Comparison of ENCODE assay signal across 20 cellular contexts in the genomic region with DNA sequence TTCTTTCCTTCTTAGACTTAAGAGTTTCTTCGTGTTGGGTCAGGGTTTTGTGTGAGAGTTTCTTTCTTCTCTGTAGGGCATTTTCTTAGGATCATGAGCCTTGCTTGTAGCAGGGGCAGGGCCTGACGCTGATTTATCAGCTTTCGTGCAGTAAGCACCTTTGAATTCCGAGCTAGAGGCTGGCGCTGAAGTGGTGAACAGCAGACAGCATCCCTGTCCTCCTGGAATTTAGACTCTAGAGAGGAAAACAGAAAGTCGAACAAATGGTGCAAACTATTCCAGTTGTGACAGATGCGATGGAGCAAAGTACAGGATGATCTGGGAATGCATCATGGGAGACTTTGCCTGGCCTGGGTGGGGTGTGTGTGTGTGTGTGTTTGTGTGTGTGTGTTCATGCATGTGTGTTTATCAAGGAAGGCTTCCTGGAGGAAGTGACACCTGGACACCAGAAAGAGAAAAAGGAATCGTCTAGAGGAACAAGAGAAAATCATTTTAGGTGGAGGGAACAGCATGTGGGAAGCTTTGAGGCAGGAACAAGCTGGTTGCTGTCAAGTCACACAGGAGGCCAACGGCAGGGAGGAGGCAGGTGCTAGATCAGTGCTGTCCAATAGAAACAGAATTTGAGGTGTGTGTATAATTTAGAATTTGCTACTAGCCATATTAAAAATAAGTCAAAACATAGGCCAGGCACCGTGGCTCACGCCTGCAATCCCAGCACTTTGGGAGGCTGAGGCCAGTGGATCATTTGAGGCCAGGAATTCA.
A peak's percentile ranks its signal among the peaks of the same experiment; 100 is the strongest.
DNase-seq lines count a peak whose midpoint lies in the region; ATAC-seq and TF ChIP-seq lines count a peak whose summit lies in the region.
"Had no signal": no experiment of that assay in that cellular context is flagged by ENCODE, and none has a peak within 500 bp of the region (broad histone marks: within the 10 kb centered on the region; RNA-seq: fewer than 3 reads in every experiment).

No MANE protein-coding gene starts in this region.

- H2AFZ ChIP-seq in OCI-LY7 (ENCODE audit: low read length) = no peak overlapping the region

- 79 to 87% methylated on average over 7 to 11 of the region's 11 CpGs for WGBS in transverse colon (ENCODE audit: low coverage in 1 of 2), 2 donors

- H3K79me2 ChIP-seq in OCI-LY7 (ENCODE audit: insufficient read depth, low read depth, low read length) = no peaks in the 10 kb centered on the region

- CTCF ChIA-PET in OCI-LY7 (lab: Charles Lee; ENCODE audit: unreplicated experiment) = no interaction called here

- intact Hi-C loops in transverse colon (cut with DNase I; ENCODE audit: low total_unique reads) (no loop called here), OCI-LY7 (cut with micrococcal nuclease; ENCODE audit: unreplicated experiment) (no loop called here)

- H3K36me3 Mint-ChIP-seq in activated naive CD8-positive, alpha-beta T cell treated with anti-CD3 and anti-CD28 coated beads, Interleukin-2, amount 10 ng/mL, durations not matched to agents 7 days and 5 days = peaks cover 22% of the 10 kb centered on the region
- peaks cover 13% of the 10 kb centered on the region for H3K36me3 Mint-ChIP-seq in activated naive CD8-positive, alpha-beta T cell treated with anti-CD3 and anti-CD28 coated beads, Interleukin-2, amount 50 U/mL, for 24 hours (ENCODE audit: low read depth)
- H3K36me3 Mint-ChIP-seq in chondrocyte (ENCODE audit: low read depth) (peaks cover 5% of the 10 kb centered on the region), naive B cell (peaks cover 12 to 15% of the 10 kb centered on the region in 2 donors)

- H3K27ac Mint-ChIP-seq in activated naive CD8-positive, alpha-beta T cell treated with anti-CD3 and anti-CD28 coated beads, Interleukin-2, amount 10 ng/mL, durations not matched to agents 7 days and 5 days = peak overlapping the region; percentile 54
- no peak overlapping the region for H3K27ac Mint-ChIP-seq in activated naive CD8-positive, alpha-beta T cell treated with anti-CD3 and anti-CD28 coated beads, Interleukin-2, amount 50 U/mL, for 24 hours
- peak overlapping the region; percentile 94 for H3K27ac Mint-ChIP-seq in chondrocyte (ENCODE audit: unreplicated experiment)
- H3K27ac Mint-ChIP-seq in naive B cell = peak overlapping the region; percentile 60 to 93 (median 78)

- H3K9me3 ChIP-seq in transverse colon (no peaks in the 10 kb centered on the region), OCI-LY7 (ENCODE audit: low read length) (no peaks in the 10 kb centered on the region)

- H3K4me3 Mint-ChIP-seq in activated naive CD8-positive, alpha-beta T cell treated with anti-CD3 and anti-CD28 coated beads, Interleukin-2, amount 10 ng/mL, durations not matched to agents 7 days and 5 days = no peak overlapping the region
- H3K4me3 Mint-ChIP-seq in activated naive CD8-positive, alpha-beta T cell treated with anti-CD3 and anti-CD28 coated beads, Interleukin-2, amount 50 U/mL, for 24 hours = no peak overlapping the region
- H3K4me3 Mint-ChIP-seq in chondrocyte (ENCODE audit: unreplicated experiment) = no peak overlapping the region
- peak overlapping the region in 5 of 8 donors; percentile 4 to 54 (median 10) for H3K4me3 Mint-ChIP-seq in naive B cell

- no peak for TF ChIP-seq POLR2A in transverse colon (IDR thresholded peaks at IDR 0.05)

- peaks cover 5% of the 10 kb centered on the region for H3K4me1 Mint-ChIP-seq in activated naive CD8-positive, alpha-beta T cell treated with anti-CD3 and anti-CD28 coated beads, Interleukin-2, amount 10 ng/mL, durations not matched to agents 7 days and 5 days
- H3K4me1 Mint-ChIP-seq in activated naive CD8-positive, alpha-beta T cell treated with anti-CD3 and anti-CD28 coated beads, Interleukin-2, amount 50 U/mL, for 24 hours = peaks cover 3% of the 10 kb centered on the region
- H3K4me1 Mint-ChIP-seq in chondrocyte (ENCODE audit: low read depth) = peaks cover 16% of the 10 kb centered on the region
- H3K4me1 Mint-ChIP-seq in naive B cell = peaks cover 24 to 34% (median 24%) of the 10 kb centered on the region in 3 donors

- H3K4me1 ChIP-seq in transverse colon (peaks cover 0 to 6% (median 2%) of the 10 kb centered on the region in 4 donors), OCI-LY7 (ENCODE audit: insufficient read depth, low read length, poor library complexity, severe bottlenecking) (no peaks in the 10 kb centered on the region)

- H3K27me3 ChIP-seq in transverse colon = no peaks in the 10 kb centered on the region
- H3K27me3 ChIP-seq: cardiac muscle cell had no signal

- H4K20me1 ChIP-seq in OCI-LY7 (ENCODE audit: insufficient read depth, low read length) = no peaks in the 10 kb centered on the region

- no peaks in the 10 kb centered on the region for H3K9me3 Mint-ChIP-seq in activated naive CD8-positive, alpha-beta T cell treated with anti-CD3 and anti-CD28 coated beads, Interleukin-2, amount 10 ng/mL, durations not matched to agents 7 days and 5 days
- no peaks in the 10 kb centered on the region for H3K9me3 Mint-ChIP-seq in activated naive CD8-positive, alpha-beta T cell treated with anti-CD3 and anti-CD28 coated beads, Interleukin-2, amount 50 U/mL, for 24 hours
- H3K9me3 Mint-ChIP-seq in chondrocyte (ENCODE audit: low read depth) (no peaks in the 10 kb centered on the region), naive B cell (peaks cover 0 to 2% (median 0%) of the 10 kb centered on the region in 7 donors)

- POLR2A ChIA-PET in activated naive CD8-positive, alpha-beta T cell treated with anti-CD3 and anti-CD28 coated beads, Interleukin-2, amount 10 ng/mL, durations not matched to agents 7 days and 5 days (lab: Charles Lee) = interaction anchor here (0.5 to 0.7 kb wide), 2 partner anchors 97 to 135 kb away, joined by 3 read pairs; no protein-coding TSS in a partner anchor
- POLR2A ChIA-PET in OCI-LY7 (lab: Charles Lee) = interaction anchor here (0.7 to 1.2 kb wide), 4 partner anchors 17 to 1511 kb away, joined by 3 to 4 read pairs (median 4); no protein-coding TSS in a partner anchor

- no peaks in the 10 kb centered on the region for H3K9me2 ChIP-seq in OCI-LY7 (ENCODE audit: insufficient read depth, low read length)

- DNase-seq in activated naive CD8-positive, alpha-beta T cell treated with anti-CD3 and anti-CD28 coated beads, Interleukin-2, amount 10 ng/mL, durations not matched to agents 7 days and 5 days = no peak
- no peak for DNase-seq in activated naive CD8-positive, alpha-beta T cell treated with anti-CD3 and anti-CD28 coated beads, Interleukin-2, amount 50 U/mL, for 24 hours
- DNase-seq in chondrocyte (ENCODE audit: low spot score) = no peak
- DNase-seq in naive B cell = no peak
- DNase-seq in transverse colon = peak; percentile 23
- DNase-seq in A172 (ENCODE audit: low spot score) = no peak
- no peak for DNase-seq in NCI-H82 (lab: John Stamatoyannopoulos, UW)
- no peak for DNase-seq in OCI-LY7 (ENCODE audit: low spot score)
- DNase-seq: activated CD4-positive, CD25-positive, alpha-beta regulatory T cell treated with anti-CD3 and anti-CD28 coated beads, Interleukin-2, amount 50 U/mL, for 72 hours; activated CD8-positive, alpha-beta memory T cell treated with anti-CD3 and anti-CD28 coated beads for 24 hours; activated T-cell treated with anti-CD3 and anti-CD28 coated beads, Interleukin-2, amount 50 U/mL, for 48 hours; DMS 273 treated with DMSO at 0.1 percent for 48 hours; erythroblast; kidney; NCI-H1105 treated with DMSO at 0.1 percent for 48 hours; NCI-H524; stimulated activated CD4-positive, alpha-beta T cell treated with anti-CD3 and anti-CD28 coated beads, Interleukin-4, amount 100 ng/mL, for 4 hours; T1000 had no signal

- H3K27ac ChIP-seq in transverse colon (peak overlapping the region in 1 of 4 donors; percentile 38), OCI-LY7 (ENCODE audit: low read depth, low read length, poor library complexity, severe bottlenecking) (no peak overlapping the region)

- no peak overlapping the region for H3K4me2 ChIP-seq in OCI-LY7 (ENCODE audit: low read length)

- BruUV-seq in OCI-LY7 (replicated peaks; lab: Mats Ljungman, UMichigan) = no TSS peak

- no peak for TF ChIP-seq EP300 in transverse colon (IDR thresholded peaks at IDR 0.05; ENCODE audit: low read depth)

- no peaks in the 10 kb centered on the region for H3K27me3 Mint-ChIP-seq in activated naive CD8-positive, alpha-beta T cell treated with anti-CD3 and anti-CD28 coated beads, Interleukin-2, amount 10 ng/mL, durations not matched to agents 7 days and 5 days
- no peaks in the 10 kb centered on the region for H3K27me3 Mint-ChIP-seq in activated naive CD8-positive, alpha-beta T cell treated with anti-CD3 and anti-CD28 coated beads, Interleukin-2, amount 50 U/mL, for 24 hours
- H3K27me3 Mint-ChIP-seq in chondrocyte (ENCODE audit: low read depth) (no peaks in the 10 kb centered on the region), naive B cell (no peaks in the 10 kb centered on the region)

- TF ChIP-seq CTCF in chondrocyte (IDR thresholded peaks at IDR 0.05) (no peak), transverse colon (IDR thresholded peaks at IDR 0.05) (no peak), OCI-LY7 (conservative IDR thresholded peaks at IDR 0.05; ENCODE audit: low read length) (no peak)

- peaks cover 0 to 4% (median 0%) of the 10 kb centered on the region in 4 donors for H3K36me3 ChIP-seq in transverse colon
- peaks cover 17% of the 10 kb centered on the region for H3K36me3 ChIP-seq in OCI-LY7 (ENCODE audit: insufficient read depth, low read length)
- H3K36me3 ChIP-seq: cardiac muscle cell had no signal

- in situ Hi-C loops in transverse colon (cut with MboI; ENCODE audit: low pct_ligation_motif_present in 1 of 4, low pct_unique_long_range_greater_than_20kb in 1 of 4, low sequenced_read_pairs in 3 of 4) = no loop called here

- no peak for ATAC-seq in activated naive CD8-positive, alpha-beta T cell treated with anti-CD3 and anti-CD28 coated beads, Interleukin-2, amount 10 ng/mL, durations not matched to agents 7 days and 5 days (ENCODE audit: low read depth)
- ATAC-seq in activated naive CD8-positive, alpha-beta T cell treated with anti-CD3 and anti-CD28 coated beads, Interleukin-2, amount 50 U/mL, for 24 hours = no peak
- ATAC-seq in naive B cell (ENCODE audit: low read depth in 2 of 2) = no peak
- ATAC-seq: HCT116 had no signal

- H3K4me3 ChIP-seq in transverse colon = no peak overlapping the region
- H3K4me3 ChIP-seq in OCI-LY7 (ENCODE audit: low read depth, low read length, poor library complexity, severe bottlenecking) = no peak overlapping the region
- H3K4me3 ChIP-seq: cardiac muscle cell had no signal

Comparison
In these comparisons a context has a peak if more than half of its experiments do, and no peak if none do; other contexts are left out.
1. H3K4me3 Mint-ChIP-seq: peak in naive B cell (5 of 8); none in activated naive CD8-positive, alpha-beta T cell treated with anti-CD3 and anti-CD28 coated beads, Interleukin-2, amount 10 ng/mL, durations not matched to agents 7 days and 5 days (single experiment), activated naive CD8-positive, alpha-beta T cell treated with anti-CD3 and anti-CD28 coated beads, Interleukin-2, amount 50 U/mL, for 24 hours (single experiment) and chondrocyte (single experiment).